In the genomic region with DNA sequence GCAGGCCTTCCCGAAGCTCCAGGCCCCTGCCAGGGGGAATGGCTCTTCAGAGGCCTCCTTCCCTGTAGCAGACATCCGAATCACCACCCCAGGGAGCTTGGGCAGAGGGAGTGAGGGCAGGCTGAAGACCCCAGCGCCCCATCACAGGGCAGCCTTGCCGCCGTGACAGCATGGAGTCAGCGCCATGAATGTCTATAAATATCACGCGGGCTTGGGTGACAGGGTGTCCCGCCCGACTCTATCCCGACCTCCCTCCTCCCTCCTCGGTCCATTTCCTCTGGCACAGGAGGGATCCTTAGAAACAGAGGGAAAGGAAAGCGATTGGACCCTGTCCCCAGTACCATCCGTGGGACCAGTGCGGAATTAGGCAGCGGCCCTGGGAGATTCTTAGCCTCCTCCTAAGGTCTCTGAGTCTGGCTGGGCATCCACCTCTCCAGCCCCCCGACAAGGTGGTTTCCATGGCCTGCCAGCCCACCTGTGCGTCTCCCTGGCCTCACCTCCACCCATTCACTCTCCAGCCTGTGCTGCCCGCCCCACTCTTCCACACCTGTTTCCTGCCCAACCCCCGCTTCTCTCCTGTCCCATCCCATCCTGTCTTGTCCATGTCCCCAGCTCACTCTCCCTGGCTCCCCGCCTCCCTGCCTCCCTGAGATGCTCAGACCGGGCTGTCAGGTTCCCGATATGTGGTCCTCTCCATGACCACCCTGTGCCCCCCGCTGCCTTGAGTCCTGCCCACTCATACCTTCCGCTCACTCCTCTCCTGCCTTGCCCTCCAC, we compare ENCODE assay signal across 27 cellular contexts. TPM values are rescaled to one million over a fixed set of nuclear protein-coding genes. Genes with fewer than 3 reads are reported as not detected.
DNase-seq lines count a peak whose midpoint lies in the region; TF ChIP-seq lines count a peak whose summit lies in the region.
"Had no signal": no experiment of that assay in that cellular context is flagged by ENCODE, and none has a peak within 500 bp of the region (broad histone marks: within the 10 kb centered on the region; RNA-seq: fewer than 3 reads in every experiment).

No MANE protein-coding gene starts in this region.

- intact Hi-C loops in activated CD4-positive, alpha-beta T cell treated with anti-CD3 and anti-CD28 coated beads, Interleukin-2, amount 10 ng/mL, durations not matched to agents 24 days and 14 days (cut with micrococcal nuclease): loop anchor here (5.0 kb wide), 1 partner anchor 44 kb away; a partner anchor contains a TSS
- intact Hi-C loops in CD4-positive, alpha-beta memory T cell (cut with micrococcal nuclease): no loop called here
- intact Hi-C loops in mammary epithelial cell (cut with micrococcal nuclease): no loop called here

- BruUV-seq in mammary epithelial cell (replicated peaks; lab: Mats Ljungman, UMichigan): no TSS peak

- TF ChIP-seq CTCF in WERI-Rb-1 (IDR thresholded peaks at IDR 0.05; ENCODE audit: low read depth, low read length): no peak
- no peak for TF ChIP-seq CTCF in neural crest cell (conservative IDR thresholded peaks at IDR 0.05)
- no peak for TF ChIP-seq CTCF in MM.1S (IDR thresholded peaks at IDR 0.05; ENCODE audit: low read length)
- TF ChIP-seq CTCF in mammary epithelial cell (conservative IDR thresholded peaks at IDR 0.05 in 1 of 2, IDR thresholded peaks at IDR 0.05 in 1 of 2; ENCODE audit: extremely low read depth in 1 of 2, insufficient read depth in 1 of 2, low read depth in 1 of 2, low read length in 2 of 2): no peak

- no peak for DNase-seq in activated naive CD4-positive, alpha-beta T cell treated with anti-CD3 and anti-CD28 coated beads, Interleukin-2, amount 10 ng/mL, durations not matched to agents 7 days and 5 days
- DNase-seq in activated naive CD4-positive, alpha-beta T cell treated with anti-CD3 and anti-CD28 coated beads, Interleukin-2, amount 50 U/mL, for 16 hours: no peak
- DNase-seq in WERI-Rb-1: no peak
- no peak for DNase-seq in neural crest cell (ENCODE audit: low read depth, low spot score)
- DNase-seq in activated CD4-positive, alpha-beta T cell treated with anti-CD3 and anti-CD28 coated beads, Interleukin-2, amount 10 ng/mL, durations not matched to agents 24 days and 14 days: no peak
- DNase-seq in CD4-positive, alpha-beta memory T cell: no peak
- no peak for DNase-seq in MM.1S
- no peak for DNase-seq in mammary epithelial cell
- DNase-seq: 8988T; activated CD4-positive, alpha-beta T cell treated with anti-CD3 and anti-CD28 coated beads, Interleukin-2, amount 10 ng/mL, durations not matched to agents 7 days and 5 days; activated CD8-positive, alpha-beta memory T cell treated with anti-CD3 and anti-CD28 coated beads, Interleukin-2, amount 10 ng/mL, durations not matched to agents 7 days and 5 days; activated naive CD4-positive, alpha-beta T cell treated with Interleukin-2 at 50 U/mL for 16 hours; activated T-cell treated with anti-CD3 and anti-CD28 coated beads, Interleukin-2, amount 50 U/mL, for 72 hours; effector CD4-positive, alpha-beta T cell; Kasumi-1; midbrain; MV-4-11; naive thymus-derived CD8-positive, alpha-beta T cell; NCI-H524 treated with DMSO at 0.1 percent for 48 hours; NK-92 treated with Interleukin-12 subunit alpha and Interleukin-12 subunit beta, amount 100 ng/mL, for 24 hours; pancreas; SHP77 treated with DMSO at 0.1 percent for 48 hours; stimulated activated naive CD8-positive, alpha-beta T cell treated with anti-CD3 and anti-CD28 coated beads, Interleukin-15, Interleukin-2, amounts not matched to agents 100 U/mL and 50 U/mL, for 24 hours; testis had no signal

- peaks cover 13% of the 10 kb centered on the region for H3K4me1 ChIP-seq in CD4-positive, alpha-beta memory T cell (ENCODE audit: insufficient read depth, low read length)
- H3K4me1 ChIP-seq in MM.1S (ENCODE audit: low read length) (peaks cover 6% of the 10 kb centered on the region; the same call in 1 of the 2 replicates), mammary epithelial cell (ENCODE audit: insufficient read depth, low read length) (peaks cover 11% of the 10 kb centered on the region)

- dilution Hi-C loops in mammary epithelial cell (cut with HindIII; ENCODE audit: low sequenced_read_pairs): loop anchor here (10.0 kb wide), 1 partner anchor 61 kb away; no protein-coding TSS in a partner anchor

- in situ Hi-C loops in mammary epithelial cell (cut with MboI; ENCODE audit: low sequenced_read_pairs in 2 of 2): no loop called here

- H3K27me3 Mint-ChIP-seq in activated naive CD4-positive, alpha-beta T cell treated with anti-CD3 and anti-CD28 coated beads, Interleukin-2, amount 10 ng/mL, durations not matched to agents 7 days and 5 days: peaks cover 10% of the 10 kb centered on the region
- peaks cover 5% of the 10 kb centered on the region for H3K27me3 Mint-ChIP-seq in neural crest cell (ENCODE audit: low read depth)
- H3K27me3 Mint-ChIP-seq in activated CD4-positive, alpha-beta T cell treated with anti-CD3 and anti-CD28 coated beads, Interleukin-2, amount 10 ng/mL, durations not matched to agents 24 days and 14 days: no peaks in the 10 kb centered on the region
- peaks cover 0 to 7% of the 10 kb centered on the region in 2 donors for H3K27me3 Mint-ChIP-seq in CD4-positive, alpha-beta memory T cell

- POLR2A ChIA-PET in CD4-positive, alpha-beta memory T cell (lab: Charles Lee; ENCODE audit: partially characterized antibody): interaction anchor here (0.5 kb wide), 1 partner anchor 44 kb away, joined by 3 read pairs; no protein-coding TSS in a partner anchor

- CTCF ChIA-PET in activated naive CD4-positive, alpha-beta T cell treated with anti-CD3 and anti-CD28 coated beads, Interleukin-2, amount 10 ng/mL, durations not matched to agents 7 days and 5 days (lab: Charles Lee): no interaction called here
- CTCF ChIA-PET in CD4-positive, alpha-beta memory T cell (lab: Charles Lee; ENCODE audit: partially characterized antibody): interaction anchor here (1.1 kb wide), 1 partner anchor 62 kb away, joined by 5 read pairs; no protein-coding TSS in a partner anchor
- CTCF ChIA-PET in mammary epithelial cell (lab: Charles Lee; ENCODE audit: low non-redundant PET): no interaction called here

- no peak overlapping the region for H3K4me3 ChIP-seq in WERI-Rb-1 (ENCODE audit: low read depth, low read length)
- H3K4me3 ChIP-seq in CD4-positive, alpha-beta memory T cell (ENCODE audit: low read length in 2 of 2): no peak overlapping the region
- no peak overlapping the region for H3K4me3 ChIP-seq in MM.1S (ENCODE audit: low read length)
- no peak overlapping the region for H3K4me3 ChIP-seq in mammary epithelial cell (replicated peaks in 1 of 3; ENCODE audit: insufficient read depth in 1 of 3, low read depth in 2 of 3, low read length in 3 of 3)
- H3K4me3 ChIP-seq: pancreas, testis had no signal

- no peaks in the 10 kb centered on the region for H3K27me3 ChIP-seq in WERI-Rb-1 (ENCODE audit: insufficient read depth, low read depth, severe bottlenecking)
- H3K27me3 ChIP-seq in CD4-positive, alpha-beta memory T cell (ENCODE audit: insufficient read depth, low read length): no peaks in the 10 kb centered on the region
- no peaks in the 10 kb centered on the region for H3K27me3 ChIP-seq in MM.1S (replicated peaks; ENCODE audit: insufficient read depth, low read length)
- no peaks in the 10 kb centered on the region for H3K27me3 ChIP-seq in mammary epithelial cell (ENCODE audit: insufficient read depth, low read length)
- H3K27me3 ChIP-seq: pancreas, testis had no signal

- H3F3A ChIP-seq in MM.1S (ENCODE audit: insufficient read depth, low read length): no peaks in the 10 kb centered on the region

- H4K20me1 ChIP-seq in MM.1S (ENCODE audit: insufficient read depth, low read length): no peaks in the 10 kb centered on the region
- H4K20me1 ChIP-seq in mammary epithelial cell (ENCODE audit: insufficient read depth, low read length): no peaks in the 10 kb centered on the region

- H3K27ac Mint-ChIP-seq in activated naive CD4-positive, alpha-beta T cell treated with anti-CD3 and anti-CD28 coated beads, Interleukin-2, amount 10 ng/mL, durations not matched to agents 7 days and 5 days: peak overlapping the region; percentile 9
- peak overlapping the region; percentile 62 for H3K27ac Mint-ChIP-seq in neural crest cell (ENCODE audit: unreplicated experiment)
- no peak overlapping the region for H3K27ac Mint-ChIP-seq in activated CD4-positive, alpha-beta T cell treated with anti-CD3 and anti-CD28 coated beads, Interleukin-2, amount 10 ng/mL, durations not matched to agents 24 days and 14 days
- peak overlapping the region in 3 of 7 donors; percentile 55 to 85 (median 64) for H3K27ac Mint-ChIP-seq in CD4-positive, alpha-beta memory T cell
- H3K27ac Mint-ChIP-seq: activated CD4-positive, alpha-beta T cell treated with anti-CD3 and anti-CD28 coated beads, Interleukin-2, amount 10 ng/mL, durations not matched to agents 7 days and 5 days; activated CD8-positive, alpha-beta memory T cell treated with anti-CD3 and anti-CD28 coated beads, Interleukin-2, amount 10 ng/mL, durations not matched to agents 7 days and 5 days; activated T-cell treated with anti-CD3 and anti-CD28 coated beads, Interleukin-2, amount 50 U/mL, for 72 hours had no signal

- no peak overlapping the region for H3K9ac ChIP-seq in MM.1S (ENCODE audit: low read length)
- no peak overlapping the region for H3K9ac ChIP-seq in mammary epithelial cell (ENCODE audit: insufficient read depth, low read length)

- no peaks in the 10 kb centered on the region for H3K79me2 ChIP-seq in MM.1S (ENCODE audit: low read length)
- H3K79me2 ChIP-seq in mammary epithelial cell (ENCODE audit: insufficient read depth, low read length): no peaks in the 10 kb centered on the region

- no peaks in the 10 kb centered on the region for H3K36me3 Mint-ChIP-seq in activated naive CD4-positive, alpha-beta T cell treated with anti-CD3 and anti-CD28 coated beads, Interleukin-2, amount 10 ng/mL, durations not matched to agents 7 days and 5 days
- no peaks in the 10 kb centered on the region for H3K36me3 Mint-ChIP-seq in neural crest cell (ENCODE audit: low read depth)
- no peaks in the 10 kb centered on the region for H3K36me3 Mint-ChIP-seq in activated CD4-positive, alpha-beta T cell treated with anti-CD3 and anti-CD28 coated beads, Interleukin-2, amount 10 ng/mL, durations not matched to agents 24 days and 14 days (ENCODE audit: low read depth)
- H3K36me3 Mint-ChIP-seq in CD4-positive, alpha-beta memory T cell: no peaks in the 10 kb centered on the region
- H3K36me3 Mint-ChIP-seq: activated CD8-positive, alpha-beta memory T cell treated with anti-CD3 and anti-CD28 coated beads, Interleukin-2, amount 10 ng/mL, durations not matched to agents 7 days and 5 days; brain; naive thymus-derived CD8-positive, alpha-beta T cell had no signal

- H3K9me3 ChIP-seq in WERI-Rb-1 (ENCODE audit: severe bottlenecking): no peaks in the 10 kb centered on the region
- no peaks in the 10 kb centered on the region for H3K9me3 ChIP-seq in CD4-positive, alpha-beta memory T cell (ENCODE audit: control insufficient read depth in 1 of 2, low read length in 2 of 2)
- no peaks in the 10 kb centered on the region for H3K9me3 ChIP-seq in MM.1S (replicated peaks; ENCODE audit: insufficient read depth, low read length)
- H3K9me3 ChIP-seq in mammary epithelial cell (replicated peaks; ENCODE audit: insufficient read depth, low read length): no peaks in the 10 kb centered on the region
- H3K9me3 ChIP-seq: pancreas, testis had no signal

- H3K27ac ChIP-seq in WERI-Rb-1 (peak overlapping the region; percentile 75), MM.1S (ENCODE audit: low read length) (no peak overlapping the region), mammary epithelial cell (ENCODE audit: insufficient read depth, low read depth, low read length) (no peak overlapping the region)
- H3K27ac ChIP-seq in CD4-positive, alpha-beta memory T cell (ENCODE audit: low read depth, low read length): no peak overlapping the region
- H3K27ac ChIP-seq: pancreas, testis, VCaP had no signal

- no peaks in the 10 kb centered on the region for H3K9me2 ChIP-seq in MM.1S (replicated peaks; ENCODE audit: insufficient read depth, low read length)

- no peak overlapping the region for H2AFZ ChIP-seq in MM.1S (ENCODE audit: low read length)
- H2AFZ ChIP-seq in mammary epithelial cell (ENCODE audit: low read depth, low read length): no peak overlapping the region

- H3K36me3 ChIP-seq in WERI-Rb-1: peaks cover 31% of the 10 kb centered on the region
- H3K36me3 ChIP-seq in CD4-positive, alpha-beta memory T cell (ENCODE audit: insufficient read depth, low read length): no peaks in the 10 kb centered on the region
- no peaks in the 10 kb centered on the region for H3K36me3 ChIP-seq in MM.1S (replicated peaks; ENCODE audit: insufficient read depth, low read length)
- no peaks in the 10 kb centered on the region for H3K36me3 ChIP-seq in mammary epithelial cell (ENCODE audit: insufficient read depth, low read length)
- H3K36me3 ChIP-seq: pancreas had no signal

- no peak overlapping the region for H3K4me2 ChIP-seq in MM.1S (ENCODE audit: low read depth, low read length)
- no peak overlapping the region for H3K4me2 ChIP-seq in mammary epithelial cell (ENCODE audit: insufficient read depth, low read depth, low read length)

- no peak overlapping the region for H3K4me3 Mint-ChIP-seq in activated naive CD4-positive, alpha-beta T cell treated with anti-CD3 and anti-CD28 coated beads, Interleukin-2, amount 10 ng/mL, durations not matched to agents 7 days and 5 days
- peak overlapping the region; percentile 8 for H3K4me3 Mint-ChIP-seq in neural crest cell
- no peak overlapping the region for H3K4me3 Mint-ChIP-seq in activated CD4-positive, alpha-beta T cell treated with anti-CD3 and anti-CD28 coated beads, Interleukin-2, amount 10 ng/mL, durations not matched to agents 24 days and 14 days
- peak overlapping the region in 1 of 8 donors; percentile 45 for H3K4me3 Mint-ChIP-seq in CD4-positive, alpha-beta memory T cell
- H3K4me3 Mint-ChIP-seq: activated CD4-positive, alpha-beta T cell treated with anti-CD3 and anti-CD28 coated beads, Interleukin-2, amount 10 ng/mL, durations not matched to agents 7 days and 5 days; activated CD8-positive, alpha-beta memory T cell treated with anti-CD3 and anti-CD28 coated beads, Interleukin-2, amount 10 ng/mL, durations not matched to agents 7 days and 5 days; activated T-cell treated with anti-CD3 and anti-CD28 coated beads, Interleukin-2, amount 50 U/mL, for 72 hours; brain; naive thymus-derived CD8-positive, alpha-beta T cell had no signal

- H3K4me1 Mint-ChIP-seq in activated naive CD4-positive, alpha-beta T cell treated with anti-CD3 and anti-CD28 coated beads, Interleukin-2, amount 10 ng/mL, durations not matched to agents 7 days and 5 days: peaks cover 25% of the 10 kb centered on the region
- H3K4me1 Mint-ChIP-seq in neural crest cell: peaks cover 33% of the 10 kb centered on the region
- peaks cover 18% of the 10 kb centered on the region for H3K4me1 Mint-ChIP-seq in activated CD4-positive, alpha-beta T cell treated with anti-CD3 and anti-CD28 coated beads, Interleukin-2, amount 10 ng/mL, durations not matched to agents 24 days and 14 days
- peaks cover 3 to 18% (median 11%) of the 10 kb centered on the region in 4 donors for H3K4me1 Mint-ChIP-seq in CD4-positive, alpha-beta memory T cell

- no peaks in the 10 kb centered on the region for H3K9me3 Mint-ChIP-seq in activated naive CD4-positive, alpha-beta T cell treated with anti-CD3 and anti-CD28 coated beads, Interleukin-2, amount 10 ng/mL, durations not matched to agents 7 days and 5 days
- H3K9me3 Mint-ChIP-seq in neural crest cell: no peaks in the 10 kb centered on the region
- H3K9me3 Mint-ChIP-seq in activated CD4-positive, alpha-beta T cell treated with anti-CD3 and anti-CD28 coated beads, Interleukin-2, amount 10 ng/mL, durations not matched to agents 24 days and 14 days: no peaks in the 10 kb centered on the region
- H3K9me3 Mint-ChIP-seq in CD4-positive, alpha-beta memory T cell: peaks cover 0 to 1% (median 0%) of the 10 kb centered on the region in 8 donors
- H3K9me3 Mint-ChIP-seq: activated CD4-positive, alpha-beta T cell treated with anti-CD3 and anti-CD28 coated beads, Interleukin-2, amount 10 ng/mL, durations not matched to agents 7 days and 5 days; activated T-cell treated with anti-CD3 and anti-CD28 coated beads, Interleukin-2, amount 50 U/mL, for 72 hours; brain; naive thymus-derived CD8-positive, alpha-beta T cell had no signal

- 49% methylated on average over 13 of the region's 25 CpGs for WGBS in mammary epithelial cell (ENCODE audit: low coverage, missing lambda C conversion rate)

RNA-seq across cellular contexts. Expression of a gene that starts 5.1 kb away (rescaled TPM):
- 3.1 and 3.3 TPM in 2 replicates for total RNA-seq in neural crest cell
- 1.8 and 2.4 TPM in 2 replicates for total RNA-seq in activated CD4-positive, alpha-beta T cell treated with anti-CD3 and anti-CD28 coated beads, Interleukin-2, amount 10 ng/mL, durations not matched to agents 24 days and 14 days
- under 1 TPM; 0.67 to 0.94 TPM for total RNA-seq in CD4-positive, alpha-beta memory T cell
- not detected for polyA plus RNA-seq in CD4-positive, alpha-beta memory T cell
- 1 to 10 TPM in 1 of 2 donors, under 1 TPM in 1; 0.17 to 1.2 TPM for total RNA-seq in mammary epithelial cell
- 0.43 TPM for polyA plus RNA-seq in mammary epithelial cell
- polyA minus RNA-seq in mammary epithelial cell: not detected
- polyA plus RNA-seq: naive thymus-derived CD8-positive, alpha-beta T cell had no signal

RNA-seq across cellular contexts. Expression of a gene that starts 19.8 kb away (rescaled TPM):
- total RNA-seq in neural crest cell (60.6 and 66.9 TPM in 2 replicates), mammary epithelial cell (10 to 100 TPM; 12.0 to 40.6 TPM)
- total RNA-seq in activated CD4-positive, alpha-beta T cell treated with anti-CD3 and anti-CD28 coated beads, Interleukin-2, amount 10 ng/mL, durations not matched to agents 24 days and 14 days: 49.7 and 51.7 TPM in 2 replicates
- 100 to 1,000 TPM; 127 TPM for total RNA-seq in CD4-positive, alpha-beta memory T cell
- polyA plus RNA-seq in CD4-positive, alpha-beta memory T cell: 1 to 10 TPM; 3.1 to 4.0 TPM
- polyA plus RNA-seq in mammary epithelial cell: 18.2 TPM
- polyA minus RNA-seq in mammary epithelial cell: 14.9 TPM

RNA-seq across cellular contexts. Expression of a gene that starts 37.3 kb away (rescaled TPM):
- total RNA-seq in neural crest cell (197 and 205 TPM in 2 replicates), mammary epithelial cell (100 to 1,000 TPM in 1 of 2 donors, 10 to 100 TPM in 1; 94.9 to 142 TPM)
- 276 and 279 TPM in 2 replicates for total RNA-seq in activated CD4-positive, alpha-beta T cell treated with anti-CD3 and anti-CD28 coated beads, Interleukin-2, amount 10 ng/mL, durations not matched to agents 24 days and 14 days
- total RNA-seq in CD4-positive, alpha-beta memory T cell: 100 to 1,000 TPM in 1 of 2 experiments, 10 to 100 TPM in 1; 98.0 to 108 TPM
- 100 to 1,000 TPM; 138 to 198 TPM for polyA plus RNA-seq in CD4-positive, alpha-beta memory T cell
- 144 TPM for polyA plus RNA-seq in mammary epithelial cell
- polyA minus RNA-seq in mammary epithelial cell: 126 TPM

RNA-seq across cellular contexts. Expression of a gene that starts 41.6 kb away (rescaled TPM):
- 19.9 and 20.2 TPM in 2 replicates for total RNA-seq in neural crest cell
- 20.5 and 23.7 TPM in 2 replicates for total RNA-seq in activated CD4-positive, alpha-beta T cell treated with anti-CD3 and anti-CD28 coated beads, Interleukin-2, amount 10 ng/mL, durations not matched to agents 24 days and 14 days
- 10 to 100 TPM; 25.7 to 29.0 TPM for total RNA-seq in CD4-positive, alpha-beta memory T cell
- polyA plus RNA-seq in CD4-positive, alpha-beta memory T cell: 1 to 10 TPM; 3.1 to 5.1 TPM
- 10 to 100 TPM; 24.2 to 25.4 TPM for total RNA-seq in mammary epithelial cell
- 11.6 TPM for polyA plus RNA-seq in mammary epithelial cell
- polyA minus RNA-seq in mammary epithelial cell: 3.1 TPM

RNA-seq across cellular contexts. Expression of a gene that starts 48.4 kb away (rescaled TPM):
- not detected in 2 replicates for total RNA-seq in neural crest cell
- not detected in 2 replicates for total RNA-seq in activated CD4-positive, alpha-beta T cell treated with anti-CD3 and anti-CD28 coated beads, Interleukin-2, amount 10 ng/mL, durations not matched to agents 24 days and 14 days
- total RNA-seq in CD4-positive, alpha-beta memory T cell: not detected
- polyA plus RNA-seq in CD4-positive, alpha-beta memory T cell: 1 to 10 TPM in 1 of 2 donors, under 1 TPM in 1; 0.27 to 1.4 TPM
- not detected for total RNA-seq in mammary epithelial cell
- not detected for polyA plus RNA-seq in mammary epithelial cell
- not detected for polyA minus RNA-seq in mammary epithelial cell
- total RNA-seq: activated CD8-positive, alpha-beta memory T cell treated with anti-CD3 and anti-CD28 coated beads, Interleukin-2, amount 10 ng/mL, durations not matched to agents 7 days and 5 days had no signal
- polyA plus RNA-seq: keratinocyte had no signal
